Comparison of ENCODE assay signal across 16 cellular contexts in genomic region chr5:73940026-73940425, GRCh38.
DNase-seq lines count a peak whose midpoint lies in the region; ATAC-seq and TF ChIP-seq lines count a peak whose summit lies in the region.
"Had no signal": no experiment of that assay in that cellular context is flagged by ENCODE, and none has a peak within 500 bp of the region (broad histone marks: within the 10 kb centered on the region; RNA-seq: fewer than 3 reads in every experiment).

No MANE protein-coding gene starts in this region.

- H3K56ac ChIP-seq in mesendoderm (ENCODE audit: low read length), result no peak overlapping the region

- no peaks in the 10 kb centered on the region for H3K4me1 ChIP-seq in breast epithelium
- H3K4me1 ChIP-seq in mesendoderm (ENCODE audit: control insufficient read depth, low read depth, low read length), result no peaks in the 10 kb centered on the region
- H3K4me1 ChIP-seq: BE2C, parathyroid adenoma had no signal

- ATAC-seq in HG03460 (IDR thresholded peaks at IDR 0.05; ENCODE audit: unreplicated experiment) (no peak), HG03342 (IDR thresholded peaks at IDR 0.05; ENCODE audit: unreplicated experiment) (no peak)
- ATAC-seq: activated CD4-positive, alpha-beta T cell treated with anti-CD3 and anti-CD28 coated beads for 36 hours had no signal

- no peak overlapping the region for H2BK120ac ChIP-seq in mesendoderm (ENCODE audit: low read depth, low read length)

- no peaks in the 10 kb centered on the region for H3K27me3 ChIP-seq in breast epithelium
- H3K27me3 ChIP-seq in mesendoderm (ENCODE audit: insufficient read depth, low read length, poor library complexity), result no peaks in the 10 kb centered on the region
- H3K27me3 ChIP-seq: BE2C, hepatocyte had no signal

- no peak for TF ChIP-seq POLR2A in breast epithelium (IDR thresholded peaks at IDR 0.05)

- no peak overlapping the region for H4K5ac ChIP-seq in mesendoderm (ENCODE audit: low read length)

- H4K8ac ChIP-seq in mesendoderm (ENCODE audit: low read depth, low read length), result no peak overlapping the region

- no peak for TF ChIP-seq CTCF in breast epithelium (IDR thresholded peaks at IDR 0.05)

- no peak overlapping the region for H2BK5ac ChIP-seq in mesendoderm (ENCODE audit: low read length)

- no peaks in the 10 kb centered on the region for H3K79me2 ChIP-seq in mesendoderm (ENCODE audit: control insufficient read depth, insufficient read depth, low read length)
- H3K79me2 ChIP-seq: hepatocyte, parathyroid adenoma had no signal

- peak overlapping the region; percentile 53 to 92 for H3K27ac ChIP-seq in breast epithelium
- no peak overlapping the region for H3K27ac ChIP-seq in mesendoderm (ENCODE audit: low read depth, low read length)
- H3K27ac ChIP-seq: hepatocyte, parathyroid adenoma had no signal

- H3K4me3 ChIP-seq in breast epithelium (no peak overlapping the region), mesendoderm (ENCODE audit: low read length) (no peak overlapping the region)
- H3K4me3 ChIP-seq: hepatocyte, skin epidermis, thoracic aorta had no signal

- H3K9ac ChIP-seq in mesendoderm (ENCODE audit: low read length), result no peak overlapping the region
- H3K9ac ChIP-seq: parathyroid adenoma had no signal

- H3K23ac ChIP-seq in mesendoderm (ENCODE audit: low read length), result no peak overlapping the region

- H3K18ac ChIP-seq in mesendoderm (ENCODE audit: low read length), result no peak overlapping the region

- H2BK15ac ChIP-seq in mesendoderm (replicated peaks; ENCODE audit: low read depth), result no peak overlapping the region

- H3K4me2 ChIP-seq in mesendoderm (ENCODE audit: low read length), result no peak overlapping the region
- H3K4me2 ChIP-seq: hepatocyte had no signal

- no peak overlapping the region for H2AK5ac ChIP-seq in mesendoderm (ENCODE audit: low read length)

- H3K36me3 ChIP-seq in breast epithelium (no peaks in the 10 kb centered on the region), mesendoderm (ENCODE audit: control insufficient read depth, insufficient read depth, low read length) (no peaks in the 10 kb centered on the region)
- H3K36me3 ChIP-seq: thoracic aorta had no signal

- DNase-seq in EH (ENCODE audit: low read depth) (peak; percentile 38), NCI-H226 (peak; percentile 33), breast epithelium (ENCODE audit: low spot score in 2 of 2) (no peak), mesendoderm (peak; percentile 49), NCI-H510A (lab: John Stamatoyannopoulos, UW) (no peak)
- DNase-seq: activated CD4-positive, alpha-beta T cell treated with anti-CD3 and anti-CD28 coated beads for 36 hours; activated gamma-delta T cell treated with Interleukin-2 at 50 U/mL for 16 hours; BE2C; NCI-H2081 treated with DMSO at 0.1 percent for 48 hours; T-helper 9 cell had no signal

- no peak overlapping the region for H3K4ac ChIP-seq in mesendoderm (ENCODE audit: low read depth, low read length)

- no peaks in the 10 kb centered on the region for H3K9me3 ChIP-seq in breast epithelium
- H3K9me3 ChIP-seq: BE2C, thoracic aorta had no signal

- intact Hi-C loops in breast epithelium (cut with DNase I; ENCODE audit: low total_unique reads), result no loop called here

- H3K79me1 ChIP-seq in mesendoderm (ENCODE audit: low read length), result no peaks in the 10 kb centered on the region

Comparison
In these comparisons a context has a peak if more than half of its experiments do, and no peak if none do; other contexts are left out.
1. DNase-seq: peak in EH (single experiment), NCI-H226 (single experiment) and mesendoderm (single experiment); none in breast epithelium (0 of 2) and NCI-H510A (single experiment).